8 cellular contexts compared by ENCODE assay signal in genomic region chr7:23261843-23262452, GRCh38. TPM values are rescaled to one million over a fixed set of nuclear protein-coding genes. Genes with fewer than 3 reads are reported as not detected.
DNase-seq lines count a peak whose midpoint lies in the region; FAIRE-seq and TF ChIP-seq lines count a peak whose summit lies in the region.

No MANE protein-coding gene starts in this region.

- POLR2A ChIA-PET in BJ (lab: Charles Lee): no interaction called here
- POLR2A ChIA-PET in OCI-LY7 (lab: Charles Lee): interaction anchor here (0.9 to 1.6 kb wide), 2 partner anchors 11 to 267 kb away, joined by 3 to 12 read pairs; no protein-coding TSS in a partner anchor

- CTCF ChIA-PET in BJ (lab: Yijun Ruan, JAX): interaction anchor here (0.6 to 5.5 kb wide), 7 partner anchors 10 to 261 kb away, joined by 3 to 39 read pairs (median 5); no protein-coding TSS in a partner anchor
- CTCF ChIA-PET in OCI-LY7 (lab: Charles Lee; ENCODE audit: unreplicated experiment): interaction anchor here (0.8 to 3.0 kb wide), 2 partner anchors 11 to 561 kb away, joined by 3 to 15 read pairs; no protein-coding TSS in a partner anchor

- no peaks in the 10 kb centered on the region for H3K9me2 ChIP-seq in OCI-LY7 (ENCODE audit: insufficient read depth, low read length)

- TF ChIP-seq POLR2A in uterus (IDR thresholded peaks at IDR 0.05): no peak

- H3K9ac ChIP-seq in fibroblast of lung (ENCODE audit: insufficient read depth, low read length): no peak overlapping the region

- no peaks in the 10 kb centered on the region for H3K36me3 ChIP-seq in BJ (ENCODE audit: control insufficient read depth, insufficient read depth, low read length)
- no peaks in the 10 kb centered on the region for H3K36me3 ChIP-seq in OCI-LY7 (ENCODE audit: insufficient read depth, low read length)
- H3K36me3 ChIP-seq in fibroblast of lung (ENCODE audit: control insufficient read depth, insufficient read depth, low read length): no peaks in the 10 kb centered on the region
- no peaks in the 10 kb centered on the region for H3K36me3 ChIP-seq in osteoblast (ENCODE audit: insufficient read depth, low read length)
- H3K36me3 ChIP-seq in uterus: no peaks in the 10 kb centered on the region

- H2AFZ ChIP-seq in OCI-LY7 (ENCODE audit: low read length): peak overlapping the region; percentile 75
- H2AFZ ChIP-seq in fibroblast of lung (ENCODE audit: low read length): no peak overlapping the region
- H2AFZ ChIP-seq in osteoblast (ENCODE audit: low read length): no peak overlapping the region

- TF ChIP-seq CTCF in BJ (IDR thresholded peaks at IDR 0.05; ENCODE audit: insufficient read depth, low read depth, low read length) (peak; percentile 96), OCI-LY7 (conservative IDR thresholded peaks at IDR 0.05; ENCODE audit: low read length) (peak; percentile 98), fibroblast of lung (conservative IDR thresholded peaks at IDR 0.05 in 1 of 2, IDR thresholded peaks at IDR 0.05 in 1 of 2; ENCODE audit: low read depth in 1 of 2, low read length in 2 of 2) (peak; percentile 94), osteoblast (IDR thresholded peaks at IDR 0.05; ENCODE audit: extremely low read depth, low read depth, low read length) (peak; percentile 95), uterus (IDR thresholded peaks at IDR 0.05) (peak; percentile 44 to 73 (median 54))

- intact Hi-C loops in OCI-LY7 (cut with micrococcal nuclease; ENCODE audit: unreplicated experiment) (loop anchor here (2.0 to 5.0 kb wide), 2 partner anchors 175 to 450 kb away; partner anchors contain the start of gene STK31), uterus (cut with DNase I; ENCODE audit: low total_unique reads) (no loop called here)

- no peaks in the 10 kb centered on the region for H3K9me3 ChIP-seq in OCI-LY7 (ENCODE audit: low read length)
- H3K9me3 ChIP-seq in fibroblast of lung (ENCODE audit: control insufficient read depth, insufficient read depth, low read depth, low read length): no peaks in the 10 kb centered on the region
- H3K9me3 ChIP-seq in osteoblast (ENCODE audit: low read depth, low read length): no peaks in the 10 kb centered on the region
- H3K9me3 ChIP-seq in uterus: no peaks in the 10 kb centered on the region

- H3K27ac ChIP-seq in OCI-LY7 (ENCODE audit: low read depth, low read length, poor library complexity, severe bottlenecking) (no peak overlapping the region), fibroblast of lung (ENCODE audit: insufficient read depth, low read length) (no peak overlapping the region), osteoblast (ENCODE audit: low read depth, low read length) (no peak overlapping the region), uterus (no peak overlapping the region)

- no peak for FAIRE-seq in GM19239 (lab: Jason Lieb, UNC)

- no peak for DNase-seq in BJ (ENCODE audit: low read depth)
- peak; percentile 58 for DNase-seq in GM19239 (ENCODE audit: insufficient read length, low spot score)
- peak; percentile 58 for DNase-seq in HK-2 (ENCODE audit: unreplicated experiment)
- DNase-seq in OCI-LY7 (ENCODE audit: low spot score): peak; percentile 76
- peak; percentile 31 for DNase-seq in activated T-cell treated with anti-CD3 and anti-CD28 coated beads for 4 hours
- DNase-seq in fibroblast of lung (ENCODE audit: low read depth in 2 of 2): peak; percentile 50 to 72
- peak; percentile 93 for DNase-seq in osteoblast (ENCODE audit: insufficient read length, low spot score, missing footprints)
- DNase-seq in uterus: peak; percentile 44 to 55

- H3K4me3 ChIP-seq in BJ (ENCODE audit: low read depth, low read length): no peak overlapping the region
- no peak overlapping the region for H3K4me3 ChIP-seq in OCI-LY7 (ENCODE audit: low read depth, low read length, poor library complexity, severe bottlenecking)
- H3K4me3 ChIP-seq in fibroblast of lung (replicated peaks in 1 of 4; ENCODE audit: control extremely low read depth in 1 of 4, insufficient read depth in 1 of 4, low read depth in 3 of 4, low read length in 4 of 4): no peak overlapping the region
- H3K4me3 ChIP-seq in osteoblast (ENCODE audit: insufficient read depth, low read length): no peak overlapping the region
- no peak overlapping the region for H3K4me3 ChIP-seq in uterus

- H3K27me3 ChIP-seq in BJ (ENCODE audit: control insufficient read depth, insufficient read depth, low read length) (no peaks in the 10 kb centered on the region), fibroblast of lung (ENCODE audit: control insufficient read depth, insufficient read depth, low read length) (no peaks in the 10 kb centered on the region), osteoblast (ENCODE audit: insufficient read depth, low read length) (no peaks in the 10 kb centered on the region), uterus (no peaks in the 10 kb centered on the region)

- 0 out of 2 replicates have a peak overlapping the region, but pooled peaks have one; percentile 15 for H3K4me2 ChIP-seq in OCI-LY7 (ENCODE audit: low read length)
- no peak overlapping the region for H3K4me2 ChIP-seq in fibroblast of lung (ENCODE audit: extremely low read depth, insufficient read depth, low read length)
- peak overlapping the region; percentile 50 for H3K4me2 ChIP-seq in osteoblast (ENCODE audit: insufficient read depth, low read length)

- H3K4me1 ChIP-seq in OCI-LY7 (ENCODE audit: insufficient read depth, low read length, poor library complexity, severe bottlenecking): no peaks in the 10 kb centered on the region
- no peaks in the 10 kb centered on the region for H3K4me1 ChIP-seq in fibroblast of lung (ENCODE audit: control insufficient read depth, extremely low read depth, insufficient read depth, low read length)
- H3K4me1 ChIP-seq in osteoblast (ENCODE audit: insufficient read depth, low read length): no peaks in the 10 kb centered on the region
- no peaks in the 10 kb centered on the region for H3K4me1 ChIP-seq in uterus

- no TSS peak for BruUV-seq in OCI-LY7 (replicated peaks; lab: Mats Ljungman, UMichigan)

- no peaks in the 10 kb centered on the region for H4K20me1 ChIP-seq in OCI-LY7 (ENCODE audit: insufficient read depth, low read length)
- no peaks in the 10 kb centered on the region for H4K20me1 ChIP-seq in fibroblast of lung (ENCODE audit: control insufficient read depth, extremely low read depth, insufficient read depth, low read length)
- H4K20me1 ChIP-seq in osteoblast (ENCODE audit: insufficient read depth, low read length): no peaks in the 10 kb centered on the region

- no peaks in the 10 kb centered on the region for H3K79me2 ChIP-seq in OCI-LY7 (ENCODE audit: insufficient read depth, low read depth, low read length)
- H3K79me2 ChIP-seq in fibroblast of lung (ENCODE audit: control insufficient read depth, insufficient read depth, low read length): no peaks in the 10 kb centered on the region
- H3K79me2 ChIP-seq in osteoblast (ENCODE audit: insufficient read depth, low read length): no peaks in the 10 kb centered on the region

RNA-seq across cellular contexts. Expression of gene GPNMB, which starts 15.4 kb away (rescaled TPM):
- 54.5 and 66.8 TPM in 2 replicates for polyA plus RNA-seq in BJ (2011; rRNA removed)
- polyA minus RNA-seq in BJ (2011; rRNA and poly(A)+ RNA removed): 8.0 and 9.7 TPM in 2 replicates
- 0.70 and 1.4 TPM in 2 replicates for total RNA-seq in OCI-LY7 (2014; rRNA removed; shearing (Covaris generic))
- total RNA-seq in OCI-LY7 (2022): 3.0 and 3.5 TPM in 2 replicates
- total RNA-seq in fibroblast of lung: 177 and 182 TPM in 2 replicates
- 114 and 242 TPM in 2 replicates for polyA plus RNA-seq in fibroblast of lung
- 57.6 and 118 TPM in 2 replicates for polyA plus RNA-seq in fibroblast of lung (2012)
- 8.2 and 54.1 TPM in 2 replicates for polyA minus RNA-seq in fibroblast of lung (ENCODE audit: low replicate concordance)
- total RNA-seq in osteoblast: 380 and 480 TPM in 2 replicates
- total RNA-seq in uterus: 100 to 1,000 TPM in 2 of 4 donors, 10 to 100 TPM in 2; 42.5 to 127 (median 93.7) TPM

RNA-seq across cellular contexts. Expression of gene MALSU1, which starts 37.2 kb away (rescaled TPM):
- polyA plus RNA-seq in BJ (2011; rRNA removed) (26.5 and 52.7 TPM in 2 replicates), fibroblast of lung (54.8 and 73.2 TPM in 2 replicates)
- 14.2 and 15.7 TPM in 2 replicates for polyA minus RNA-seq in BJ (2011; rRNA and poly(A)+ RNA removed)
- total RNA-seq in OCI-LY7 (2014; rRNA removed; shearing (Covaris generic)): 107 and 132 TPM in 2 replicates
- total RNA-seq in OCI-LY7 (2022) (56.1 and 66.4 TPM in 2 replicates), fibroblast of lung (77.6 and 85.0 TPM in 2 replicates), osteoblast (38.4 and 43.6 TPM in 2 replicates), uterus (100 to 1,000 TPM in 1 of 4 donors, 10 to 100 TPM in 3; 33.7 to 117 (median 46.3) TPM)
- 82.9 and 96.7 TPM in 2 replicates for polyA plus RNA-seq in fibroblast of lung (2012)
- 4.6 and 16.1 TPM in 2 replicates for polyA minus RNA-seq in fibroblast of lung (ENCODE audit: low replicate concordance)

Comparison
In these comparisons a context has a peak if more than half of its experiments do, and no peak if none do; other contexts are left out.
1. RNA of gene GPNMB, which starts 15.4 kb away (total RNA-seq): 380 to 480 TPM in osteoblast, 177 to 182 TPM in fibroblast of lung and 42.5 to 127 TPM in uterus; 0.70 to 3.5 TPM in OCI-LY7; every median in the first group is over 4 times any median in the second.
2. Peak in every context shown above with its lines, with median percentiles within 50 percentile points of each other: CTCF ChIP-seq.